Comparison of ENCODE assay signal across 1 cellular context in the genomic region with DNA sequence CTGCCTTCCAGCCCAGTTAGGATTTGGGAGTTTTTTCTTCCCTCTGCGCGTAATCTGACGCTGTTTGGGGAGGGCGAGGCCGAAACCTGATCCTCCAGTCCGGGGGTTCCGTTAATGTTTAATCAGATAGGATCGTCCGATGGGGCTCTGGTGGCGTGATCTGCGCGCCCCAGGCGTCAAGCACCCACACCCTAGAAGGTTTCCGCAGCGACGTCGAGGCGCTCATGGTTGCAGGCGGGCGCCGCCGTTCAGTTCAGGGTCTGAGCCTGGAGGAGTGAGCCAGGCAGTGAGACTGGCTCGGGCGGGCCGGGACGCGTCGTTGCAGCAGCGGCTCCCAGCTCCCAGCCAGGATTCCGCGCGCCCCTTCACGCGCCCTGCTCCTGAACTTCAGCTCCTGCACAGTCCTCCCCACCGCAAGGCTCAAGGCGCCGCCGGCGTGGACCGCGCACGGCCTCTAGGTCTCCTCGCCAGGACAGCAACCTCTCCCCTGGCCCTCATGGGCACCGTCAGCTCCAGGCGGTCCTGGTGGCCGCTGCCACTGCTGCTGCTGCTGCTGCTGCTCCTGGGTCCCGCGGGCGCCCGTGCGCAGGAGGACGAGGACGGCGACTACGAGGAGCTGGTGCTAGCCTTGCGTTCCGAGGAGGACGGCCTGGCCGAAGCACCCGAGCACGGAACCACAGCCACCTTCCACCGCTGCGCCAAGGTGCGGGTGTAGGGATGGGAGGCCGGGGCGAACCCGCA.
A peak's percentile ranks its signal among the peaks of the same experiment; 100 is the strongest.
TF ChIP-seq lines count a peak whose summit lies in the region.

Gene PCSK9, plus strand, starts transcription at position 207 of the 741 bp plus-strand sequence. Its CDS starts 290 bp downstream, at position 497.

TF ChIP-seq in K562, 482 proteins besides CTCF, POLR2A, EP300 and RAD21 (continued from another document and continues in another):
- peak; percentile 29; the same call in 1 of the 2 replicates for TF ChIP-seq ZBTB12 (CRISPR knock-in tag; IDR thresholded peaks at IDR 0.05)
- TF ChIP-seq PRDM10 (IDR thresholded peaks at IDR 0.05; ENCODE audit: partially characterized antibody), result peak; percentile 24
- peak; percentile 62 for TF ChIP-seq SAP30 (IDR thresholded peaks at IDR 0.05; ENCODE audit: borderline replicate concordance, insufficient read depth, low read depth, low read length, poor library complexity, severe bottlenecking)
- peak; percentile 80 for TF ChIP-seq CREM (IDR thresholded peaks at IDR 0.05; ENCODE audit: low read depth)
- 0 out of 2 replicates have a peak, but pooled peaks have one; percentile 56 for TF ChIP-seq ZNF12 (CRISPR knock-in tag; IDR thresholded peaks at IDR 0.05)
- TF ChIP-seq SMARCE1 (IDR thresholded peaks at IDR 0.05), result 0 out of 2 replicates have a peak, but pooled peaks have one; percentile 16
- TF ChIP-seq NCOA6 (IDR thresholded peaks at IDR 0.05), result peak; percentile 50; the same call in 1 of the 2 replicates
- no peak for TF ChIP-seq RBM22 (IDR thresholded peaks at IDR 0.05; ENCODE audit: low read depth, low read length, poor library complexity, severe bottlenecking)
- TF ChIP-seq TFAM (CRISPR knock-in tag; conservative IDR thresholded peaks at IDR 0.05), result no peak
- TF ChIP-seq MTA2 (IDR thresholded peaks at IDR 0.05; ENCODE audit: low read depth), result no peak
- no peak for TF ChIP-seq CEBPG (CRISPR knock-in tag; IDR thresholded peaks at IDR 0.05)
- no peak for TF ChIP-seq CEBPG (tag; conservative IDR thresholded peaks at IDR 0.05 in 1 of 2, IDR thresholded peaks at IDR 0.05 in 1 of 2)
- TF ChIP-seq KDM5B (IDR thresholded peaks at IDR 0.05; ENCODE audit: insufficient replicate concordance, low read depth, low read length), result peak; percentile 62
- no peak for TF ChIP-seq ZNF77 (CRISPR knock-in tag; IDR thresholded peaks at IDR 0.05)
- TF ChIP-seq PRPF4 (IDR thresholded peaks at IDR 0.05; ENCODE audit: insufficient read depth, low read depth, low read length, poor library complexity, severe bottlenecking), result no peak
- TF ChIP-seq, protein P1, sequence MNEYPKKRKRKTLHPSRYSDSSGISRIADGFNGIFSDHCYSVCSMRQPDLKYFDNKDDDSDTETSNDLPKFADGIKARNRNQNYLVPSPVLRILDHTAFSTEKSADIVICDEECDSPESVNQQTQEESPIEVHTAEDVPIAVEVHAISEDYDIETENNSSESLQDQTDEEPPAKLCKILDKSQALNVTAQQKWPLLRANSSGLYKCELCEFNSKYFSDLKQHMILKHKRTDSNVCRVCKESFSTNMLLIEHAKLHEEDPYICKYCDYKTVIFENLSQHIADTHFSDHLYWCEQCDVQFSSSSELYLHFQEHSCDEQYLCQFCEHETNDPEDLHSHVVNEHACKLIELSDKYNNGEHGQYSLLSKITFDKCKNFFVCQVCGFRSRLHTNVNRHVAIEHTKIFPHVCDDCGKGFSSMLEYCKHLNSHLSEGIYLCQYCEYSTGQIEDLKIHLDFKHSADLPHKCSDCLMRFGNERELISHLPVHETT (CRISPR knock-in tag; conservative IDR thresholded peaks at IDR 0.05 in 1 of 2, IDR thresholded peaks at IDR 0.05 in 1 of 2), result no peak
- peak; percentile 75 for TF ChIP-seq KAT7 (CRISPR knock-in tag; IDR thresholded peaks at IDR 0.05; ENCODE audit: borderline replicate concordance)
- no peak for TF ChIP-seq NFXL1 (CRISPR knock-in tag; IDR thresholded peaks at IDR 0.05)
- no peak for TF ChIP-seq ZNF277 (CRISPR knock-in tag; IDR thresholded peaks at IDR 0.05; ENCODE audit: borderline replicate concordance)
- no peak for TF ChIP-seq SRF (CRISPR knock-in tag; IDR thresholded peaks at IDR 0.05)
- TF ChIP-seq MGA (IDR thresholded peaks at IDR 0.05), result peak; percentile 92
- peak; percentile 20; the same call in 1 of the 2 replicates for TF ChIP-seq ZNF232 (CRISPR knock-in tag; IDR thresholded peaks at IDR 0.05)
- TF ChIP-seq DPF2 (IDR thresholded peaks at IDR 0.05), result no peak; the same call in 1 of the 2 replicates
- peak; percentile 96 for TF ChIP-seq HNRNPLL (IDR thresholded peaks at IDR 0.05; ENCODE audit: low read depth, low read length, poor library complexity, severe bottlenecking)
- TF ChIP-seq NONO (IDR thresholded peaks at IDR 0.05; ENCODE audit: low read depth in 2 of 2, low read length in 1 of 2), result peak in 1 of 2 experiments; percentile 9; a peak in 1 of 4 replicates
- TF ChIP-seq ZNF124 (CRISPR knock-in tag; IDR thresholded peaks at IDR 0.05), result peak; percentile 70; the same call in 1 of the 2 replicates
- TF ChIP-seq PCBP1 (IDR thresholded peaks at IDR 0.05; ENCODE audit: low read depth, low read length, poor library complexity, severe bottlenecking), result no peak
- peak; percentile 13; the same call in 1 of the 2 replicates for TF ChIP-seq HDAC2 (IDR thresholded peaks at IDR 0.05)
- TF ChIP-seq CAMTA2 (CRISPR knock-in tag; conservative IDR thresholded peaks at IDR 0.05), result no peak
- no peak for TF ChIP-seq MAFG (tag; conservative IDR thresholded peaks at IDR 0.05)
- no peak for TF ChIP-seq TRIM25 (IDR thresholded peaks at IDR 0.05; ENCODE audit: borderline replicate concordance)
